In genomic region chr15:84784262-84784661, GRCh38 we compare ENCODE assay signal across 17 cellular contexts. TPM values are rescaled to one million over a fixed set of nuclear protein-coding genes. Genes with fewer than 3 reads are reported as not detected.
DNase-seq lines count a peak whose midpoint lies in the region; ATAC-seq, FAIRE-seq and TF ChIP-seq lines count a peak whose summit lies in the region.
"Had no signal": no experiment of that assay in that cellular context is flagged by ENCODE, and none has a peak within 500 bp of the region (broad histone marks: within the 10 kb centered on the region; RNA-seq: fewer than 3 reads in every experiment).

No MANE protein-coding gene starts in this region.

- H3K27me3 Mint-ChIP-seq in activated T-cell treated with anti-CD3 and anti-CD28 coated beads, Interleukin-2, amount 50 U/mL, for 24 hours = no peaks in the 10 kb centered on the region
- H3K27me3 Mint-ChIP-seq in central memory CD8-positive, alpha-beta T cell = no peaks in the 10 kb centered on the region
- H3K27me3 Mint-ChIP-seq in natural killer cell treated with Interleukin-12 subunit alpha and Interleukin-12 subunit beta and Interleukin-15 and Interleukin-18, amount 100 ng/mL, for 72 hours = no peaks in the 10 kb centered on the region

- peaks cover 89% of the 10 kb centered on the region for H3K36me3 Mint-ChIP-seq in activated T-cell treated with anti-CD3 and anti-CD28 coated beads, Interleukin-2, amount 50 U/mL, for 24 hours (ENCODE audit: low read depth)
- peaks cover 30% of the 10 kb centered on the region for H3K36me3 Mint-ChIP-seq in central memory CD8-positive, alpha-beta T cell (ENCODE audit: insufficient read depth)
- peaks cover 5% of the 10 kb centered on the region for H3K36me3 Mint-ChIP-seq in natural killer cell treated with Interleukin-12 subunit alpha and Interleukin-12 subunit beta and Interleukin-15 and Interleukin-18, amount 100 ng/mL, for 72 hours
- peaks cover 83% of the 10 kb centered on the region for H3K36me3 Mint-ChIP-seq in stimulated activated effector memory CD8-positive, alpha-beta T cell treated with anti-CD3 and anti-CD28 coated beads, Interleukin-12 subunit alpha, Interleukin-12 subunit beta, amount 100 ng/mL, for 72 hours

- DNase-seq in activated T-cell treated with anti-CD3 and anti-CD28 coated beads, Interleukin-2, amount 50 U/mL, for 24 hours = no peak
- no peak for DNase-seq in activated T-cell treated with anti-CD3 and anti-CD28 coated beads, Interleukin-2, amount 50 U/mL, for 48 hours
- no peak for DNase-seq in central memory CD8-positive, alpha-beta T cell (ENCODE audit: low spot score in 2 of 2)
- no peak for DNase-seq in natural killer cell treated with Interleukin-12 subunit alpha and Interleukin-12 subunit beta and Interleukin-15 and Interleukin-18, amount 100 ng/mL, for 72 hours (ENCODE audit: low spot score)
- DNase-seq in stimulated activated effector memory CD8-positive, alpha-beta T cell treated with anti-CD3 and anti-CD28 coated beads, Interleukin-12 subunit alpha, Interleukin-12 subunit beta, amount 100 ng/mL, for 72 hours (ENCODE audit: low spot score in 2 of 2) = no peak
- no peak for DNase-seq in GM12891 (ENCODE audit: insufficient read length, low spot score)
- no peak for DNase-seq in NCI-H2081 treated with DMSO at 0.1 percent for 48 hours (lab: John Stamatoyannopoulos, UW)
- DNase-seq in DMS 273 (lab: John Stamatoyannopoulos, UW; ENCODE audit: unreplicated experiment) = no peak
- DNase-seq: CD8-positive, alpha-beta T cell; DND-41; NCI-H187; NCI-H446; NCI-H69; PC-9 had no signal

- ATAC-seq in central memory CD8-positive, alpha-beta T cell (replicated peaks; ENCODE audit: extremely low read depth, poor library complexity, severe bottlenecking) = no peak
- ATAC-seq in natural killer cell treated with Interleukin-12 subunit alpha and Interleukin-12 subunit beta and Interleukin-15 and Interleukin-18, amount 100 ng/mL, for 72 hours = no peak
- no peak for ATAC-seq in stimulated activated effector memory CD8-positive, alpha-beta T cell treated with anti-CD3 and anti-CD28 coated beads, Interleukin-12 subunit alpha, Interleukin-12 subunit beta, amount 100 ng/mL, for 72 hours
- ATAC-seq: CD8-positive, alpha-beta T cell had no signal

- H3K4me3 Mint-ChIP-seq in activated T-cell treated with anti-CD3 and anti-CD28 coated beads, Interleukin-2, amount 50 U/mL, for 24 hours = no peak overlapping the region
- H3K4me3 Mint-ChIP-seq in central memory CD8-positive, alpha-beta T cell = no peak overlapping the region
- H3K4me3 Mint-ChIP-seq in natural killer cell treated with Interleukin-12 subunit alpha and Interleukin-12 subunit beta and Interleukin-15 and Interleukin-18, amount 100 ng/mL, for 72 hours = no peak overlapping the region
- H3K4me3 Mint-ChIP-seq in stimulated activated effector memory CD8-positive, alpha-beta T cell treated with anti-CD3 and anti-CD28 coated beads, Interleukin-12 subunit alpha, Interleukin-12 subunit beta, amount 100 ng/mL, for 72 hours = no peak overlapping the region
- H3K4me3 Mint-ChIP-seq: CD8-positive, alpha-beta T cell had no signal

- no peak for TF ChIP-seq POLR2A in GM12891 (IDR thresholded peaks at IDR 0.05; ENCODE audit: low read depth, low read length)

- H3K9me3 Mint-ChIP-seq in activated T-cell treated with anti-CD3 and anti-CD28 coated beads, Interleukin-2, amount 50 U/mL, for 24 hours = no peaks in the 10 kb centered on the region
- H3K9me3 Mint-ChIP-seq in central memory CD8-positive, alpha-beta T cell = no peaks in the 10 kb centered on the region
- no peaks in the 10 kb centered on the region for H3K9me3 Mint-ChIP-seq in natural killer cell treated with Interleukin-12 subunit alpha and Interleukin-12 subunit beta and Interleukin-15 and Interleukin-18, amount 100 ng/mL, for 72 hours
- no peaks in the 10 kb centered on the region for H3K9me3 Mint-ChIP-seq in stimulated activated effector memory CD8-positive, alpha-beta T cell treated with anti-CD3 and anti-CD28 coated beads, Interleukin-12 subunit alpha, Interleukin-12 subunit beta, amount 100 ng/mL, for 72 hours
- H3K9me3 Mint-ChIP-seq: CD8-positive, alpha-beta T cell had no signal

- H3K4me1 Mint-ChIP-seq in activated T-cell treated with anti-CD3 and anti-CD28 coated beads, Interleukin-2, amount 50 U/mL, for 24 hours (ENCODE audit: low read depth) = peaks cover 68% of the 10 kb centered on the region
- peaks cover 51% of the 10 kb centered on the region for H3K4me1 Mint-ChIP-seq in central memory CD8-positive, alpha-beta T cell
- peaks cover 29 to 33% of the 10 kb centered on the region in 2 donors for H3K4me1 Mint-ChIP-seq in natural killer cell treated with Interleukin-12 subunit alpha and Interleukin-12 subunit beta and Interleukin-15 and Interleukin-18, amount 100 ng/mL, for 72 hours (ENCODE audit: low read depth in 2 of 2)
- H3K4me1 Mint-ChIP-seq in stimulated activated effector memory CD8-positive, alpha-beta T cell treated with anti-CD3 and anti-CD28 coated beads, Interleukin-12 subunit alpha, Interleukin-12 subunit beta, amount 100 ng/mL, for 72 hours = peaks cover 57% of the 10 kb centered on the region

- FAIRE-seq in GM12891 (lab: Jason Lieb, UNC) = no peak
- FAIRE-seq: D721Med, G401.6, GM18507 had no signal

- peak overlapping the region; percentile 64 for H3K27ac Mint-ChIP-seq in activated T-cell treated with anti-CD3 and anti-CD28 coated beads, Interleukin-2, amount 50 U/mL, for 24 hours
- peak overlapping the region; percentile 32 for H3K27ac Mint-ChIP-seq in central memory CD8-positive, alpha-beta T cell (ENCODE audit: low read depth)
- H3K27ac Mint-ChIP-seq in natural killer cell treated with Interleukin-12 subunit alpha and Interleukin-12 subunit beta and Interleukin-15 and Interleukin-18, amount 100 ng/mL, for 72 hours = peak overlapping the region; percentile 15 to 43
- H3K27ac Mint-ChIP-seq in stimulated activated effector memory CD8-positive, alpha-beta T cell treated with anti-CD3 and anti-CD28 coated beads, Interleukin-12 subunit alpha, Interleukin-12 subunit beta, amount 100 ng/mL, for 72 hours = peak overlapping the region; percentile 37
- H3K27ac Mint-ChIP-seq: CD8-positive, alpha-beta T cell had no signal

TF ChIP-seq in GM12891, 5 proteins besides CTCF, POLR2A, EP300 and RAD21:
- no peak for TF ChIP-seq TAF1 (IDR thresholded peaks at IDR 0.05; ENCODE audit: low read depth, low read length)
- no peak for TF ChIP-seq POU2F2 (IDR thresholded peaks at IDR 0.05; ENCODE audit: low read depth, low read length)
- TF ChIP-seq PAX5 (IDR thresholded peaks at IDR 0.05; ENCODE audit: insufficient read depth, low read length, severe bottlenecking) = no peak
- TF ChIP-seq POLR2AphosphoS5 (IDR thresholded peaks at IDR 0.05; ENCODE audit: low read depth, low read length) = no peak
- TF ChIP-seq SPI1 (IDR thresholded peaks at IDR 0.05; ENCODE audit: low read depth, low read length) = no peak

RNA-seq across cellular contexts. Expression of gene ALPK3, which starts 32.9 kb away (rescaled TPM):
- total RNA-seq in natural killer cell treated with Interleukin-12 subunit alpha and Interleukin-12 subunit beta and Interleukin-15 and Interleukin-18, amount 100 ng/mL, for 72 hours = under 1 TPM; 0.43 to 0.67 TPM
- polyA plus RNA-seq in GM12891 (2012; ENCODE audit: low read depth, missing spikeins) = 0.03 TPM

RNA-seq across cellular contexts. Expression of gene ZNF592, which starts 35.9 kb away (rescaled TPM):
- 10 to 100 TPM; 23.7 to 41.3 TPM for total RNA-seq in natural killer cell treated with Interleukin-12 subunit alpha and Interleukin-12 subunit beta and Interleukin-15 and Interleukin-18, amount 100 ng/mL, for 72 hours
- 7.1 TPM for polyA plus RNA-seq in GM12891 (2012; ENCODE audit: low read depth, missing spikeins)
